ENCODE assay signal across 1 cellular context in the genomic region with DNA sequence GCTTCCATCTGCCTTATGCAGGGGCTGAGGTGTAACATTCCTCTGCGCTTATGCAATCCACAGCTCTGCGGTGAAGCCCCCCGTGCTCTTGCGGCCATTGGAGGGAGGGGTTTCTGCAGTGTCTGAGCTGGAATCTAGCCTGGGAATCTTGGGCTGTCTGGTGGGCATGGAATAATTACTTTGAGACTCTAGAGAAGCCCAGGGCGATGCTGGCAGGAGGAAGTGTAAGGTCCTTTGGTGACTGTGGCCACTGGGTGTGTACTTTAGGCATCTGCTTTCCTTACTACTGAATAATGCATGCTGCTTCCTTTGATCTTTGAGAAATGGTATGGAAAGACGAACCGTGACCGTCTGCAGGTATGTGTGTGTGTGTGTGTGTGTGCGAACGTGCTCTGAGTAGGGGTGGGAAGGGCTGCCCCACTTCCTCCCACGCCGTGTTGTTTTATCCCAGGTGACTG.
TF ChIP-seq lines count a peak whose summit lies in the region.

No MANE protein-coding gene starts in this region.

TF ChIP-seq in IMR-90, 13 proteins besides CTCF, POLR2A, EP300 and RAD21:
- TF ChIP-seq, protein P1, sequence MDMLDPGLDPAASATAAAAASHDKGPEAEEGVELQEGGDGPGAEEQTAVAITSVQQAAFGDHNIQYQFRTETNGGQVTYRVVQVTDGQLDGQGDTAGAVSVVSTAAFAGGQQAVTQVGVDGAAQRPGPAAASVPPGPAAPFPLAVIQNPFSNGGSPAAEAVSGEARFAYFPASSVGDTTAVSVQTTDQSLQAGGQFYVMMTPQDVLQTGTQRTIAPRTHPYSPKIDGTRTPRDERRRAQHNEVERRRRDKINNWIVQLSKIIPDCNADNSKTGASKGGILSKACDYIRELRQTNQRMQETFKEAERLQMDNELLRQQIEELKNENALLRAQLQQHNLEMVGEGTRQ (IDR thresholded peaks at IDR 0.05; ENCODE audit: low read depth, low read length): no peak
- TF ChIP-seq CEBPB (IDR thresholded peaks at IDR 0.05; ENCODE audit: low read depth, low read length): no peak
- TF ChIP-seq ELK1 (IDR thresholded peaks at IDR 0.05; ENCODE audit: borderline replicate concordance, low read depth, low read length): no peak
